Comparison of ENCODE assay signal across 9 cellular contexts in genomic region chr4:997375-998071, GRCh38. TPM values are rescaled to one million over a fixed set of nuclear protein-coding genes. Genes with fewer than 3 reads are reported as not detected.
DNase-seq lines count a peak whose midpoint lies in the region; FAIRE-seq and TF ChIP-seq lines count a peak whose summit lies in the region.
"Had no signal": no experiment of that assay in that cellular context is flagged by ENCODE, and none has a peak within 500 bp of the region (broad histone marks: within the 10 kb centered on the region; RNA-seq: fewer than 3 reads in every experiment).

No MANE protein-coding gene starts in this region.

- H3K36me3 ChIP-seq in kidney (ENCODE audit: control insufficient read depth in 1 of 2, insufficient read depth in 2 of 2, low read length in 2 of 2) (no peaks in the 10 kb centered on the region), stomach (no peaks in the 10 kb centered on the region)

- no peaks in the 10 kb centered on the region for H3K9me3 ChIP-seq in kidney (ENCODE audit: control insufficient read depth in 1 of 2, low read length in 2 of 2)
- no peaks in the 10 kb centered on the region for H3K9me3 ChIP-seq in stomach

- peaks cover 8 to 72% (median 55%) of the 10 kb centered on the region in 3 donors for H3K27me3 ChIP-seq in stomach

- H3K27ac Mint-ChIP-seq in brain = no peak overlapping the region
- H3K27ac Mint-ChIP-seq: immature natural killer cell had no signal

- peak; percentile 69 for DNase-seq in NCI-H2227 (lab: John Stamatoyannopoulos, UW; ENCODE audit: unreplicated experiment)
- no peak for DNase-seq in NCI-H2227 treated with DMSO at 0.1 percent for 48 hours (lab: John Stamatoyannopoulos, UW)
- peak; percentile 74 for DNase-seq in kidney
- DNase-seq in stomach = no peak
- no peak for DNase-seq in amniotic stem cell (lab: John Stamatoyannopoulos, UW)
- no peak for DNase-seq in foreskin melanocyte
- no peak for DNase-seq in NCI-H524 treated with DMSO at 0.1 percent for 48 hours (lab: John Stamatoyannopoulos, UW)
- DNase-seq: immature natural killer cell had no signal

- TF ChIP-seq CTCF in brain (conservative IDR thresholded peaks at IDR 0.05) (no peak), kidney (IDR thresholded peaks at IDR 0.05; ENCODE audit: borderline replicate concordance, extremely low read depth, insufficient read depth) (no peak), stomach (IDR thresholded peaks at IDR 0.05) (no peak)

- H3K27ac ChIP-seq in kidney (ENCODE audit: low read depth in 2 of 2, low read length in 2 of 2) = no peak overlapping the region
- H3K27ac ChIP-seq in stomach = peak overlapping the region in 1 of 5 donors; percentile 22

- no peak for TF ChIP-seq EP300 in stomach (IDR thresholded peaks at IDR 0.05)

- peaks cover 17% of the 10 kb centered on the region for H3K4me1 Mint-ChIP-seq in brain

- 2 to 4% (median 3%) methylated on average over 31 to 68 of the region's 68 CpGs for WGBS in stomach, 5 donors

- H3K9me3 Mint-ChIP-seq in brain = no peaks in the 10 kb centered on the region
- H3K9me3 Mint-ChIP-seq: immature natural killer cell had no signal

- H3K27me3 Mint-ChIP-seq in brain = peaks cover 12% of the 10 kb centered on the region

- intact Hi-C loops in kidney (cut with DNase I) = no loop called here
- intact Hi-C loops in stomach (cut with DNase I; ENCODE audit: low total_unique reads) = no loop called here

- no peak overlapping the region for H3K9ac ChIP-seq in kidney (ENCODE audit: low read length in 2 of 2)

- H3K4me3 ChIP-seq in kidney (ENCODE audit: low read length in 2 of 2) (no peak overlapping the region), stomach (peak overlapping the region; percentile 29 to 51 (median 35))

- H3K4me3 Mint-ChIP-seq in brain = peak overlapping the region in 4 of 5 experiments; percentile 22 to 57 (median 49)

- no peaks in the 10 kb centered on the region for H3K36me3 Mint-ChIP-seq in brain
- H3K36me3 Mint-ChIP-seq: immature natural killer cell had no signal

- H3K4me1 ChIP-seq in kidney (ENCODE audit: control insufficient read depth in 1 of 2, insufficient read depth in 1 of 2, low read depth in 1 of 2, low read length in 2 of 2) = peaks cover 5 to 18% of the 10 kb centered on the region in 2 donors
- peaks cover 28 to 52% (median 48%) of the 10 kb centered on the region in 4 donors for H3K4me1 ChIP-seq in stomach

- TF ChIP-seq POLR2A in stomach (IDR thresholded peaks at IDR 0.05) = no peak

- FAIRE-seq in kidney (lab: Jason Lieb, UNC) = no peak

RNA-seq across cellular contexts. Expression of gene SLC26A1, which starts 4.3 kb away (rescaled TPM):
- polyA plus RNA-seq in brain (ENCODE audit: insufficient read depth, low read depth, low replicate concordance) = not detected
- 2.9 TPM for total RNA-seq in kidney
- polyA plus RNA-seq in kidney (ENCODE audit: insufficient read depth, low read depth, low replicate concordance) = 10.2 TPM
- total RNA-seq in stomach = 1 to 10 TPM in 2 of 5 donors, under 1 TPM in 1, not detected in 2; 0.18 to 5.8 (median 3.5) TPM
- 1 to 10 TPM in 1 of 3 donors, under 1 TPM in 1, not detected in 1; 0.68 to 8.9 TPM for polyA plus RNA-seq in stomach

RNA-seq across cellular contexts. Expression of gene IDUA, which starts 10.7 kb away (rescaled TPM):
- polyA plus RNA-seq in brain (ENCODE audit: insufficient read depth, low read depth, low replicate concordance) = 3.6 TPM
- 58.5 TPM for total RNA-seq in kidney
- polyA plus RNA-seq in kidney (ENCODE audit: insufficient read depth, low read depth, low replicate concordance) = 11.9 TPM
- total RNA-seq in stomach = 100 to 1,000 TPM in 1 of 5 donors, 10 to 100 TPM in 3, 1 to 10 TPM in 1; 8.8 to 278 (median 92.4) TPM
- 10 to 100 TPM; 10.8 to 21.9 (median 15.4) TPM for polyA plus RNA-seq in stomach

RNA-seq across cellular contexts. Expression of gene FGFRL1, which starts 13.9 kb away (rescaled TPM):
- polyA plus RNA-seq in brain (ENCODE audit: insufficient read depth, low read depth, low replicate concordance) (14.7 TPM), kidney (ENCODE audit: insufficient read depth, low read depth, low replicate concordance) (22.0 TPM), stomach (10 to 100 TPM in 1 of 3 donors, 1 to 10 TPM in 2; 5.8 to 10.3 (median 9.2) TPM)
- total RNA-seq in kidney (25.5 TPM), stomach (10 to 100 TPM in 3 of 5 donors, 1 to 10 TPM in 2; 3.5 to 42.7 (median 19.6) TPM)

RNA-seq across cellular contexts. Expression of gene DGKQ, which starts 24.2 kb away (rescaled TPM):
- 4.4 TPM for polyA plus RNA-seq in brain (ENCODE audit: insufficient read depth, low read depth, low replicate concordance)
- 13.7 TPM for total RNA-seq in kidney
- polyA plus RNA-seq in kidney (ENCODE audit: insufficient read depth, low read depth, low replicate concordance) = 3.5 TPM
- total RNA-seq in stomach = 100 to 1,000 TPM in 1 of 5 donors, 10 to 100 TPM in 1, 1 to 10 TPM in 3; 5.8 to 176 (median 8.8) TPM
- 1 to 10 TPM; 3.8 to 6.6 (median 5.4) TPM for polyA plus RNA-seq in stomach

Comparison
In these comparisons a context has a peak if more than half of its experiments do, and no peak if none do; other contexts are left out.
1. DNase-seq: peak in NCI-H2227 (single experiment) and kidney (single experiment); none in NCI-H2227 treated with DMSO at 0.1 percent for 48 hours (single experiment), stomach (single experiment), amniotic stem cell (single experiment), foreskin melanocyte (single experiment) and NCI-H524 treated with DMSO at 0.1 percent for 48 hours (single experiment).
2. H3K4me3 ChIP-seq: peak in stomach (4 of 4); none in kidney (0 of 2).